In genomic region chr16:1643521-1643920, GRCh38 we compare ENCODE assay signal across 19 cellular contexts.
"Had no signal": no experiment of that assay in that cellular context is flagged by ENCODE, and none has a peak within 500 bp of the region (broad histone marks: within the 10 kb centered on the region; RNA-seq: fewer than 3 reads in every experiment).

No MANE protein-coding gene starts in this region.

- H3K4me1 ChIP-seq: pancreas had no signal

- H3K27me3 Mint-ChIP-seq: activated naive CD4-positive, alpha-beta T cell treated with anti-CD3 and anti-CD28 coated beads, Interleukin-2, amount 50 U/mL, for 24 hours; naive B cell had no signal

- H3K9me3 ChIP-seq: left ventricle myocardium inferior, pancreas had no signal

- H3K9me3 Mint-ChIP-seq: activated naive CD4-positive, alpha-beta T cell treated with anti-CD3 and anti-CD28 coated beads, Interleukin-2, amount 50 U/mL, for 24 hours; activated T-cell treated with anti-CD3 and anti-CD28 coated beads, Interleukin-2, amount 50 U/mL, for 4 hours; naive B cell; stimulated activated effector memory CD8-positive, alpha-beta T cell treated with anti-CD3 and anti-CD28 coated beads, Interleukin-12 subunit alpha, Interleukin-12 subunit beta, amount 100 ng/mL, for 72 hours; T-helper 2 cell treated with Interferon-gamma antibody and Interleukin-4, amounts not matched to agents 5 μg/mL and 100 μg/mL, for 36 hours had no signal

- H3K27me3 ChIP-seq: pancreas had no signal

- ATAC-seq: activated T-cell treated with anti-CD3 and anti-CD28 coated beads, Interleukin-2, amount 50 U/mL, for 4 hours; pancreas; sciatic nerve; stimulated activated effector memory CD8-positive, alpha-beta T cell treated with anti-CD3 and anti-CD28 coated beads, Interleukin-12 subunit alpha, Interleukin-12 subunit beta, amount 100 ng/mL, for 72 hours had no signal

- DNase-seq: activated CD4-positive, alpha-beta T cell treated with anti-CD3 and anti-CD28 coated beads for 48 hours; activated CD8-positive, alpha-beta memory T cell treated with anti-CD3 and anti-CD28 coated beads, Interleukin-2, amount 50 U/mL, for 4 hours; activated T-cell treated with anti-CD3 and anti-CD28 coated beads, Interleukin-2, amount 50 U/mL, for 4 hours; amniotic stem cell; erythroblast; foreskin melanocyte; kidney glomerular epithelial cell; left ventricle myocardium inferior; mammary epithelial cell; midbrain; naive B cell; pancreas; stimulated activated CD4-positive, alpha-beta T cell treated with anti-CD3 and anti-CD28 coated beads, Interleukin-4, amount 100 ng/mL, for 24 hours had no signal

- H3K4me3 Mint-ChIP-seq: activated naive CD4-positive, alpha-beta T cell treated with anti-CD3 and anti-CD28 coated beads, Interleukin-2, amount 50 U/mL, for 24 hours; activated T-cell treated with anti-CD3 and anti-CD28 coated beads, Interleukin-2, amount 50 U/mL, for 4 hours; naive B cell; stimulated activated effector memory CD8-positive, alpha-beta T cell treated with anti-CD3 and anti-CD28 coated beads, Interleukin-12 subunit alpha, Interleukin-12 subunit beta, amount 100 ng/mL, for 72 hours; T-helper 2 cell treated with Interferon-gamma antibody and Interleukin-4, amounts not matched to agents 5 μg/mL and 100 μg/mL, for 36 hours had no signal

- H3K27ac Mint-ChIP-seq: T-helper 2 cell treated with Interferon-gamma antibody and Interleukin-4, amounts not matched to agents 5 μg/mL and 100 μg/mL, for 36 hours had no signal

- H3K4me3 ChIP-seq: coronary artery, left ventricle myocardium inferior, pancreas, SK-N-MC had no signal

- H3K27ac ChIP-seq: coronary artery, left ventricle myocardium inferior, pancreas, SK-N-MC had no signal
